ENCODE assay signal across 20 cellular contexts in the genomic region with DNA sequence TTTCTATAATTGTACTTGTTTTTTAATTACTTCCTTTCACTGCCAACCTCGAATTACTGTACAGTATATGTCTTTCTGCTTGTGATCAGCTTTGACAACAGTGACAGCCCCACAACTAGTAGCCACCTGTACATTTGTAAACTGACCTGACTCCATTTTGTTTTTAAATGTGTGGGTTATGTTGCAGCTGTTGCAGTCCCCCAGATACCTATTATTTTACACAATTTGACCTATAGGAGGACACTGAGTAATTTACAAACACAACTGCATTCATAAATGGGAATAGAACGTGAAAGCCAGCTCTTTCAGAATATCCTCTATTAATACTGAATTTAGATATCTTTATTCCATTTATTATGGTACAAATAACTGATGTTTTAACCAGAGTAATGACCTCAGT.
"Had no signal": no experiment of that assay in that cellular context is flagged by ENCODE, and none has a peak within 500 bp of the region (broad histone marks: within the 10 kb centered on the region; RNA-seq: fewer than 3 reads in every experiment).

No MANE protein-coding gene starts in this region.

- DNase-seq: activated CD4-positive, alpha-beta memory T cell treated with anti-CD3 and anti-CD28 coated beads for 36 hours; activated CD4-positive, alpha-beta T cell treated with anti-CD3 and anti-CD28 coated beads for 36 hours; activated gamma-delta T cell treated with Interleukin-2 at 50 U/mL for 16 hours; activated T-cell treated with anti-CD3 and anti-CD28 coated beads for 4 hours; effector CD8-positive, alpha-beta T cell; immature natural killer cell; kidney glomerular epithelial cell; left ventricle myocardium inferior; mammary epithelial cell; midbrain; occipital lobe; retina; stimulated activated naive CD4-positive, alpha-beta T cell; upper lobe of right lung had no signal

- ATAC-seq: activated CD4-positive, alpha-beta T cell treated with anti-CD3 and anti-CD28 coated beads for 36 hours; esophagus mucosa; upper lobe of right lung; WTC11 had no signal

- H3K4me3 Mint-ChIP-seq: activated CD4-positive, alpha-beta memory T cell treated with anti-CD3 and anti-CD28 coated beads for 36 hours; activated CD4-positive, alpha-beta T cell treated with anti-CD3 and anti-CD28 coated beads for 36 hours; activated naive CD8-positive, alpha-beta T cell; activated T-helper 1 cell treated with anti-CD3 and anti-CD28 coated beads, Interleukin-12 subunit alpha, Interleukin-12 subunit beta, Interleukin-2, Interleukin-4 antibody, amounts not matched to agents 30 ng/mL and 10 ng/mL and 1 ng/mL, durations not matched to agents 14 hours and 24 hours and 36 hours; dendritic cell treated with granulocyte-macrophage colony-stimulating factor and Interleukin-4, amounts not matched to agents 40 ng/mL and 50 ng/mL, for 4 days; immature natural killer cell; WTC11 had no signal

- H3K27me3 Mint-ChIP-seq: dendritic cell treated with granulocyte-macrophage colony-stimulating factor and Interleukin-4, amounts not matched to agents 40 ng/mL and 50 ng/mL, for 4 days had no signal

- H3K9me3 Mint-ChIP-seq: activated CD4-positive, alpha-beta memory T cell treated with anti-CD3 and anti-CD28 coated beads for 36 hours; activated T-helper 1 cell treated with anti-CD3 and anti-CD28 coated beads, Interleukin-12 subunit alpha, Interleukin-12 subunit beta, Interleukin-2, Interleukin-4 antibody, amounts not matched to agents 30 ng/mL and 10 ng/mL and 1 ng/mL, durations not matched to agents 14 hours and 24 hours and 36 hours; immature natural killer cell; nephron; WTC11 had no signal

- H3K27ac Mint-ChIP-seq: activated CD4-positive, alpha-beta memory T cell treated with anti-CD3 and anti-CD28 coated beads for 36 hours; activated CD4-positive, alpha-beta T cell treated with anti-CD3 and anti-CD28 coated beads for 36 hours; activated naive CD8-positive, alpha-beta T cell; activated T-helper 1 cell treated with anti-CD3 and anti-CD28 coated beads, Interleukin-12 subunit alpha, Interleukin-12 subunit beta, Interleukin-2, Interleukin-4 antibody, amounts not matched to agents 30 ng/mL and 10 ng/mL and 1 ng/mL, durations not matched to agents 14 hours and 24 hours and 36 hours; dendritic cell treated with granulocyte-macrophage colony-stimulating factor and Interleukin-4, amounts not matched to agents 40 ng/mL and 50 ng/mL, for 4 days; immature natural killer cell; WTC11 had no signal
